ENCODE assay signal across 18 cellular contexts in the genomic region with DNA sequence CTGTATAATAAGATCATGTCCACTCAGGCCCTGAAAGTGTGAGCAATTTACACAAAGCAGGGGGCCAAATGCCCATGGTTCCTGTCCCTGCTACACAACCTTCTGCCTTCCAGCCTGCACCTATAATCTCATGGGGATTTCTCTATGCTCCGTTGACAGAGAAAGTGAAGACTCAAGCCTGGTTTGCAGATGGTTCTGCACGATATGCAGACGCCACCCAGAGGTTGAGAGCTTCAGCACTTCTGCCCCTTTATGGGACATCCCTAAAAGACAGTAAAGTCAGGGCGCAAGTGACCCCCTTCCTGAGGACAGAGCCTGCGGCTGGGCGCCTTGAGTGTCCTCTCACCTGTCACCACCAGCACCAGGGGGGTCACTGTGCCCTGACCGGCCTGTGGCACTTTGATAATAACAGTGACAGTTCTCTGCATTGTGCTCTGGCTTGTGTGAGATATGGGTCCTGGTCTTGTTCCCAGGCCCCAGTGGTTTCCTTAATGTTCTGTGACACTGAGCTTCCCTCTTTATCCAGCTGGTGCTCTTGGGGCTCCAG. TPM values are rescaled to one million over a fixed set of nuclear protein-coding genes. Genes with fewer than 3 reads are reported as not detected.
DNase-seq lines count a peak whose midpoint lies in the region; TF ChIP-seq lines count a peak whose summit lies in the region.
"Had no signal": no experiment of that assay in that cellular context is flagged by ENCODE, and none has a peak within 500 bp of the region (broad histone marks: within the 10 kb centered on the region; RNA-seq: fewer than 3 reads in every experiment).

No MANE protein-coding gene starts in this region.

- H3K27me3 ChIP-seq in spleen (replicated peaks in 1 of 7) (peaks cover 0 to 76% (median 10%) of the 10 kb centered on the region in 7 donors), ovary (no peaks in the 10 kb centered on the region)
- H3K27me3 ChIP-seq: adrenal gland, vagina had no signal

- peaks cover 0 to 7% (median 0%) of the 10 kb centered on the region in 8 donors for H3K9me3 ChIP-seq in spleen
- H3K9me3 ChIP-seq in ovary: no peaks in the 10 kb centered on the region
- H3K9me3 ChIP-seq: adrenal gland, mucosa of descending colon, vagina had no signal

- TF ChIP-seq POLR2A in spleen (IDR thresholded peaks at IDR 0.05): no peak
- TF ChIP-seq POLR2A in ovary (IDR thresholded peaks at IDR 0.05): no peak

- WGBS in spleen, 5 donors: 22 to 47% (median 40%) methylated on average over 7 of the region's 7 CpGs
- 35 to 46% (median 42%) methylated on average over 7 of the region's 7 CpGs for WGBS in ovary, 3 donors

- TF ChIP-seq CTCF in astrocyte of the spinal cord (IDR thresholded peaks at IDR 0.05; ENCODE audit: low read depth, low read length): peak; percentile 3
- TF ChIP-seq CTCF in spleen (IDR thresholded peaks at IDR 0.05 in 8 of 11, conservative IDR thresholded peaks at IDR 0.05 in 3 of 11): peak in 5 of 11 experiments; percentile 17 to 46 (median 38)
- no peak for TF ChIP-seq CTCF in ovary (IDR thresholded peaks at IDR 0.05)

- no peak for TF ChIP-seq EP300 in ovary (IDR thresholded peaks at IDR 0.05)

- in situ Hi-C loops in astrocyte of the spinal cord (cut with HindIII; ENCODE audit: low sequenced_read_pairs): no loop called here

- H3K27ac ChIP-seq in spleen (peak overlapping the region in 1 of 8 donors; percentile 50), caudate nucleus (ENCODE audit: low read depth, low read length) (no peak overlapping the region), ovary (no peak overlapping the region)
- H3K27ac ChIP-seq: adrenal gland, dorsolateral prefrontal cortex, SK-N-MC, vagina had no signal

- intact Hi-C loops in spleen (cut with DNase I; ENCODE audit: low total_unique reads) (no loop called here), ovary (cut with DNase I) (no loop called here)

- peaks cover 0 to 38% (median 8%) of the 10 kb centered on the region in 6 donors for H3K4me1 ChIP-seq in spleen
- no peaks in the 10 kb centered on the region for H3K4me1 ChIP-seq in ovary (ENCODE audit: insufficient read depth)
- H3K4me1 ChIP-seq: adrenal gland, vagina had no signal

- DNase-seq in SIG-M5 treated with dmso at 0.1 percent for 504 hours (lab: John Stamatoyannopoulos, UW; ENCODE audit: unreplicated experiment) (peak; percentile 10), SIG-M5 (lab: John Stamatoyannopoulos, UW) (no peak), Kasumi-1 (lab: John Stamatoyannopoulos, UW) (peak; percentile 49 to 62), astrocyte of the spinal cord (ENCODE audit: low read depth, low spot score) (no peak), spleen (peak; percentile 50), caudate nucleus (lab: John Stamatoyannopoulos, UW) (no peak), ecto neural progenitor cell (ENCODE audit: low spot score) (no peak), ovary (no peak)
- DNase-seq: activated CD4-positive, alpha-beta T cell treated with anti-CD3 and anti-CD28 coated beads for 4 hours; adrenal gland; dorsolateral prefrontal cortex; NCI-H1436; NCI-H510A had no signal

- H3K36me3 ChIP-seq in spleen (no peaks in the 10 kb centered on the region), ovary (no peaks in the 10 kb centered on the region)
- H3K36me3 ChIP-seq: adrenal gland, vagina had no signal

- H3K4me3 ChIP-seq in astrocyte of the spinal cord (ENCODE audit: low read depth, low read length): no peak overlapping the region
- H3K4me3 ChIP-seq in spleen: no peak overlapping the region
- no peak overlapping the region for H3K4me3 ChIP-seq in ovary
- H3K4me3 ChIP-seq: adrenal gland, dorsolateral prefrontal cortex, mucosa of descending colon, SK-N-MC, vagina had no signal

RNA-seq across cellular contexts. Expression of a gene that starts 15.1 kb away (rescaled TPM):
- 100 to 1,000 TPM in 2 of 7 donors, 10 to 100 TPM in 5; 43.3 to 262 (median 79.9) TPM for total RNA-seq in spleen
- polyA plus RNA-seq in spleen: 10 to 100 TPM; 16.3 to 53.6 (median 34.5) TPM
- 1 to 10 TPM in 2 of 7 donors, under 1 TPM in 4, not detected in 1; 0.33 to 4.6 (median 0.62) TPM for total RNA-seq in ovary
- polyA plus RNA-seq in ovary: 1 to 10 TPM in 1 of 2 donors, under 1 TPM in 1; 0.91 to 1.0 TPM
- total RNA-seq: fibroblast of villous mesenchyme, pulmonary artery endothelial cell had no signal

RNA-seq across cellular contexts. Expression of a gene that starts 16.9 kb away (rescaled TPM):
- 100 to 1,000 TPM in 3 of 7 donors, 10 to 100 TPM in 4; 52.9 to 209 (median 94.5) TPM for total RNA-seq in spleen
- polyA plus RNA-seq in spleen: 10 to 100 TPM; 10.2 to 26.0 (median 23.8) TPM
- 10 to 100 TPM in 1 of 7 donors, 1 to 10 TPM in 5, under 1 TPM in 1; 0.24 to 15.1 (median 2.1) TPM for total RNA-seq in ovary
- polyA plus RNA-seq in ovary: 1 to 10 TPM; 1.3 to 2.6 TPM
- total RNA-seq: fibroblast of villous mesenchyme, pulmonary artery endothelial cell had no signal

RNA-seq across cellular contexts. Expression of a gene that starts 40.8 kb away (rescaled TPM):
- total RNA-seq in spleen (100 to 1,000 TPM in 1 of 7 donors, 10 to 100 TPM in 6; 38.9 to 112 (median 79.6) TPM), ovary (1 to 10 TPM; 2.0 to 9.1 (median 3.1) TPM)
- polyA plus RNA-seq in spleen (10 to 100 TPM in 2 of 3 donors, 1 to 10 TPM in 1; 3.8 to 41.2 (median 23.9) TPM), ovary (10 to 100 TPM in 1 of 2 donors, 1 to 10 TPM in 1; 1.8 to 10.6 TPM)
- total RNA-seq: fibroblast of villous mesenchyme, pulmonary artery endothelial cell had no signal

RNA-seq across cellular contexts. Expression of a gene that starts 41.1 kb away (rescaled TPM):
- total RNA-seq in spleen (10 to 100 TPM; 11.5 to 61.1 (median 17.5) TPM), ovary (under 1 TPM in 2 of 7 donors, not detected in 5; 0.17 to 0.67 TPM)
- polyA plus RNA-seq in spleen (10 to 100 TPM; 32.1 to 80.9 (median 39.8) TPM), ovary (under 1 TPM in 1 of 2 donors, not detected in 1; 0.33 TPM)
- total RNA-seq: fibroblast of villous mesenchyme, mucosa of descending colon, pulmonary artery endothelial cell, vagina had no signal
- polyA plus RNA-seq: adrenal gland had no signal

RNA-seq across cellular contexts. Expression of a gene that starts 55.2 kb away (rescaled TPM):
- total RNA-seq in spleen (10 to 100 TPM; 21.5 to 77.5 (median 38.3) TPM), ovary (1 to 10 TPM in 6 of 7 donors, under 1 TPM in 1; 0.69 to 2.7 (median 1.2) TPM)
- polyA plus RNA-seq in spleen (1 to 10 TPM; 1.2 to 8.2 (median 6.7) TPM), ovary (1 to 10 TPM in 1 of 2 donors, under 1 TPM in 1; 0.61 to 1.7 TPM)
- total RNA-seq: fibroblast of villous mesenchyme, pulmonary artery endothelial cell had no signal

Comparison
In these comparisons a context has a peak if more than half of its experiments do, and no peak if none do; other contexts are left out.
1. DNase-seq: peak in SIG-M5 treated with dmso at 0.1 percent for 504 hours (single experiment), Kasumi-1 (2 of 2) and spleen (single experiment); none in SIG-M5 (single experiment), astrocyte of the spinal cord (single experiment), caudate nucleus (0 of 61), ecto neural progenitor cell (single experiment) and ovary (0 of 5).
2. RNA of a gene that starts 15.1 kb away (total RNA-seq): 43.3 to 262 TPM in spleen; 0.33 to 4.6 TPM in ovary; every median in the first group is over 4 times any median in the second.